ENCODE assay signal across 9 cellular contexts in genomic region chr3:48548731-48549705, GRCh38. TPM values are rescaled to one million over a fixed set of nuclear protein-coding genes. Genes with fewer than 3 reads are reported as not detected.
DNase-seq lines count a peak whose midpoint lies in the region; ATAC-seq and TF ChIP-seq lines count a peak whose summit lies in the region.
"Had no signal": no experiment of that assay in that cellular context is flagged by ENCODE, and none has a peak within 500 bp of the region (broad histone marks: within the 10 kb centered on the region; RNA-seq: fewer than 3 reads in every experiment).

No MANE protein-coding gene starts in this region.

- H3K4me1 ChIP-seq in SJCRH30 (peaks cover 14% of the 10 kb centered on the region), gastroesophageal sphincter (peaks cover 0 to 14% (median 0%) of the 10 kb centered on the region in 3 donors), thoracic aorta (ENCODE audit: control insufficient read depth in 1 of 2, low read depth in 2 of 2) (no peaks in the 10 kb centered on the region)

- TF ChIP-seq EP300 in Ishikawa (IDR thresholded peaks at IDR 0.05; ENCODE audit: borderline replicate concordance) (no peak), gastroesophageal sphincter (IDR thresholded peaks at IDR 0.05) (no peak)

- H3K9me3 ChIP-seq in SJCRH30 (replicated peaks): no peaks in the 10 kb centered on the region
- H3K9me3 ChIP-seq in gastroesophageal sphincter: no peaks in the 10 kb centered on the region
- H3K9me3 ChIP-seq in thoracic aorta: no peaks in the 10 kb centered on the region

- peak; percentile 93 for TF ChIP-seq RAD21 in Ishikawa (IDR thresholded peaks at IDR 0.05; ENCODE audit: low read depth)

- peak in 3 of 4 experiments; percentile 96 for TF ChIP-seq CTCF in gastroesophageal sphincter (IDR thresholded peaks at IDR 0.05)
- TF ChIP-seq CTCF in omental fat pad (IDR thresholded peaks at IDR 0.05): peak in 2 of 3 donors; percentile 75 to 88
- TF ChIP-seq CTCF in thoracic aorta (IDR thresholded peaks at IDR 0.05): peak; percentile 96

- H3K4me3 ChIP-seq in SJCRH30 (no peak overlapping the region), gastroesophageal sphincter (no peak overlapping the region), thoracic aorta (no peak overlapping the region)

- ATAC-seq in gastroesophageal sphincter: peak; percentile 92
- no peak for ATAC-seq in omental fat pad (ENCODE audit: low FRiP score)
- ATAC-seq in thoracic aorta (ENCODE audit: insufficient number of reproducible peaks, low FRiP score, low read depth): peak; percentile 65

- H3K27me3 ChIP-seq in SJCRH30 (no peaks in the 10 kb centered on the region), gastroesophageal sphincter (no peaks in the 10 kb centered on the region), thoracic aorta (replicated peaks; ENCODE audit: insufficient read depth) (no peaks in the 10 kb centered on the region)

- 76% methylated on average over 7 of the region's 10 CpGs; no CpG with 5 or more reads in 1 of the 2 donors for WGBS in gastroesophageal sphincter (ENCODE audit: low coverage in 1 of 2), 2 donors

- TF ChIP-seq POLR2A in gastroesophageal sphincter (IDR thresholded peaks at IDR 0.05): no peak

- H3K36me3 ChIP-seq in SJCRH30 (no peaks in the 10 kb centered on the region), gastroesophageal sphincter (peaks cover 0 to 30% of the 10 kb centered on the region in 2 donors), thoracic aorta (peaks cover 6% of the 10 kb centered on the region)

- H3K27ac ChIP-seq in SJCRH30 (no peak overlapping the region), gastroesophageal sphincter (peak overlapping the region in 1 of 4 donors; percentile 22), thoracic aorta (no peak overlapping the region)

- DNase-seq in NCI-H2171 treated with DMSO at 0.1 percent for 48 hours (lab: John Stamatoyannopoulos, UW) (peak; percentile 29), NCI-H2171 (lab: John Stamatoyannopoulos, UW) (no peak), SJCRH30 (peak; percentile 78 to 90), omental fat pad (ENCODE audit: low spot score) (peak; percentile 94), thoracic aorta (ENCODE audit: low spot score) (peak; percentile 69)
- peak; percentile 79 for DNase-seq in activated gamma-delta T cell treated with anti-CD3 and anti-CD28 coated beads, Interleukin-2, amount 50 U/mL, for 16 hours (ENCODE audit: low read depth)

TF ChIP-seq in Ishikawa, 13 proteins besides CTCF, POLR2A, EP300 and RAD21:
- no peak for TF ChIP-seq YY1 (IDR thresholded peaks at IDR 0.05; ENCODE audit: low read depth)
- no peak for TF ChIP-seq EGR1 (IDR thresholded peaks at IDR 0.05)
- TF ChIP-seq ZBTB7A (IDR thresholded peaks at IDR 0.05; ENCODE audit: low read depth): no peak
- TF ChIP-seq FOXM1 (IDR thresholded peaks at IDR 0.05; ENCODE audit: borderline replicate concordance, low read depth): no peak
- TF ChIP-seq CREB1 (IDR thresholded peaks at IDR 0.05; ENCODE audit: low read depth): no peak
- TF ChIP-seq CEBPB (IDR thresholded peaks at IDR 0.05): no peak
- no peak for TF ChIP-seq TEAD4 (IDR thresholded peaks at IDR 0.05)
- no peak for TF ChIP-seq TAF1 (IDR thresholded peaks at IDR 0.05; ENCODE audit: low read depth)
- no peak for TF ChIP-seq MAX (IDR thresholded peaks at IDR 0.05)
- no peak for TF ChIP-seq REST (IDR thresholded peaks at IDR 0.05; ENCODE audit: low read depth)

RNA-seq across cellular contexts. Expression of gene PFKFB4, which starts 7.6 kb away (rescaled TPM):
- total RNA-seq in SJCRH30 (2014; rRNA removed; shearing (Covaris generic)): 8.0 and 8.3 TPM in 2 replicates
- 1 to 10 TPM; 1.8 to 2.9 (median 2.4) TPM for total RNA-seq in gastroesophageal sphincter
- total RNA-seq in omental fat pad: 10 to 100 TPM in 1 of 4 donors, 1 to 10 TPM in 3; 1.9 to 16.2 (median 3.2) TPM
- total RNA-seq in thoracic aorta: 1 to 10 TPM; 3.7 to 8.5 TPM

RNA-seq across cellular contexts. Expression of gene UCN2, which starts 14.6 kb away (rescaled TPM):
- total RNA-seq in SJCRH30 (2014; rRNA removed; shearing (Covaris generic)): 0.14 TPM in 1 of 2 replicates, not detected in the other
- total RNA-seq in gastroesophageal sphincter: under 1 TPM in 1 of 4 donors, not detected in 3; 0.19 TPM
- total RNA-seq in omental fat pad: under 1 TPM in 1 of 4 donors, not detected in 3; 0.28 TPM
- total RNA-seq in thoracic aorta: 1 to 10 TPM in 1 of 2 donors, not detected in 1; 3.0 TPM
- total RNA-seq: temporal lobe had no signal

RNA-seq across cellular contexts. Expression of gene SHISA5, which starts 45.0 kb away (rescaled TPM):
- 74.9 and 78.1 TPM in 2 replicates for total RNA-seq in SJCRH30 (2014; rRNA removed; shearing (Covaris generic))
- 100 to 1,000 TPM in 3 of 4 donors, 10 to 100 TPM in 1; 98.2 to 191 (median 122) TPM for total RNA-seq in gastroesophageal sphincter
- total RNA-seq in omental fat pad: 100 to 1,000 TPM in 3 of 4 donors, 10 to 100 TPM in 1; 99.5 to 120 (median 118) TPM
- total RNA-seq in thoracic aorta: 100 to 1,000 TPM; 151 to 159 TPM

RNA-seq across cellular contexts. Expression of gene COL7A1, which starts 46.1 kb away (rescaled TPM):
- 1.5 and 2.0 TPM in 2 replicates for total RNA-seq in SJCRH30 (2014; rRNA removed; shearing (Covaris generic))
- total RNA-seq in gastroesophageal sphincter (1 to 10 TPM; 1.7 to 3.9 (median 1.9) TPM), omental fat pad (1 to 10 TPM in 3 of 4 donors, under 1 TPM in 1; 0.31 to 2.2 (median 1.9) TPM), thoracic aorta (10 to 100 TPM; 16.4 to 26.7 TPM)
